In the genomic region with DNA sequence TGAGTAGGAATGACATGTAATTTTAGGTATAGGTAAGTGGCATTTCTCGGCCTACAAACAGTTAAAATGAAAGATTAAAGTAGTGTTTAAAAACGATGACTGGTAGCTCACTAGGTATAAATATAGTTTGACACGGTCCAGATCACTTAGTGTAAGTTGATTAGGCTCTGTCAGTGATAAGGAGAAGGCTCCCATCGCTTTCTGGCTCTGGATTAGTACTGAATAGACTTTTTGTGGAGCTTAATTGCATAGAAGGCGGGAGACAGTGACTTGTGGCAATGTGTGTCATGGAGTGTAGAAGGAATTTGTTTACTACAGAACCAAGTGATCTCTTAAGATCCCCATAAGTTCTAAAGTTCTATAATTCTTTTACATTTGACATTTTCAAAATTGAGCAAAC, we compare ENCODE assay signal across 17 cellular contexts. TPM values are rescaled to one million over a fixed set of nuclear protein-coding genes. Genes with fewer than 3 reads are reported as not detected.
A peak's percentile ranks its signal among the peaks of the same experiment; 100 is the strongest.
DNase-seq lines count a peak whose midpoint lies in the region; ATAC-seq lines count a peak whose summit lies in the region.
"Had no signal": no experiment of that assay in that cellular context is flagged by ENCODE, and none has a peak within 500 bp of the region (broad histone marks: within the 10 kb centered on the region; RNA-seq: fewer than 3 reads in every experiment).

No MANE protein-coding gene starts in this region.

- H3K27me3 ChIP-seq in esophagus (ENCODE audit: control insufficient read depth in 1 of 2, insufficient read depth in 2 of 2, low read length in 2 of 2) = no peaks in the 10 kb centered on the region
- H3K27me3 ChIP-seq: SJSA1, spleen had no signal

- 58 to 70% methylated on average over 5 of the region's 5 CpGs for WGBS in esophagus, 2 donors

- H3K4me1 Mint-ChIP-seq in activated CD4-positive, alpha-beta T cell treated with anti-CD3 and anti-CD28 coated beads for 36 hours = peaks cover 61% of the 10 kb centered on the region
- peaks cover 17% of the 10 kb centered on the region for H3K4me1 Mint-ChIP-seq in T-helper 17 cell

- no peaks in the 10 kb centered on the region for H3K9me3 Mint-ChIP-seq in activated CD4-positive, alpha-beta T cell treated with anti-CD3 and anti-CD28 coated beads for 36 hours (ENCODE audit: low read depth)
- H3K9me3 Mint-ChIP-seq: CD8-positive, alpha-beta memory T cell; IgD-negative memory B cell; stimulated activated naive CD8-positive, alpha-beta T cell treated with anti-CD3 and anti-CD28 coated beads, Interleukin-15, amount 100 ng/mL, for 72 hours had no signal

- H3K27ac ChIP-seq in esophagus (ENCODE audit: low read depth in 2 of 2, low read length in 1 of 2) = peak overlapping the region; percentile 90 to 91
- H3K27ac ChIP-seq: 22Rv1, SJSA1, spleen had no signal

- DNase-seq in activated CD4-positive, alpha-beta T cell treated with anti-CD3 and anti-CD28 coated beads for 36 hours = no peak
- DNase-seq in activated CD4-positive, alpha-beta T cell treated with anti-CD3 and anti-CD28 coated beads, Interleukin-2, amount 50 U/mL, for 4 hours = no peak
- DNase-seq in midbrain (lab: John Stamatoyannopoulos, UW) (peak; percentile 21), superior temporal gyrus (ENCODE audit: extremely low spot score) (peak; percentile 49), DMS153 treated with DMSO at 0.1 percent for 48 hours (lab: John Stamatoyannopoulos, UW; ENCODE audit: unreplicated experiment) (no peak), T-helper 17 cell (no peak)
- DNase-seq: CD8-positive, alpha-beta memory T cell; dermis blood vessel endothelial cell; EL; HCEC 1CT; spleen had no signal

- peaks cover 9 to 14% of the 10 kb centered on the region in 2 donors for H3K4me1 ChIP-seq in esophagus (ENCODE audit: control insufficient read depth in 2 of 2, insufficient read depth in 2 of 2, low read length in 1 of 2)

- no peak overlapping the region for H3K4me3 ChIP-seq in esophagus (ENCODE audit: low read depth in 1 of 2, low read length in 2 of 2)
- H3K4me3 ChIP-seq: SJSA1, spleen had no signal

- ATAC-seq in activated CD4-positive, alpha-beta T cell treated with anti-CD3 and anti-CD28 coated beads for 36 hours = no peak
- no peak for ATAC-seq in T-helper 17 cell
- no peak for ATAC-seq in HG02588 (IDR thresholded peaks at IDR 0.05; ENCODE audit: unreplicated experiment)
- ATAC-seq: stimulated activated naive CD8-positive, alpha-beta T cell treated with anti-CD3 and anti-CD28 coated beads, Interleukin-15, amount 100 ng/mL, for 72 hours had no signal

- no peak overlapping the region for H3K4me3 Mint-ChIP-seq in activated CD4-positive, alpha-beta T cell treated with anti-CD3 and anti-CD28 coated beads for 36 hours
- no peak overlapping the region for H3K4me3 Mint-ChIP-seq in T-helper 17 cell
- H3K4me3 Mint-ChIP-seq: IgD-negative memory B cell; stimulated activated naive CD8-positive, alpha-beta T cell treated with anti-CD3 and anti-CD28 coated beads, Interleukin-15, amount 100 ng/mL, for 72 hours had no signal

- peaks cover 8% of the 10 kb centered on the region for H3K36me3 Mint-ChIP-seq in activated CD4-positive, alpha-beta T cell treated with anti-CD3 and anti-CD28 coated beads for 36 hours (ENCODE audit: low read depth)
- H3K36me3 Mint-ChIP-seq in T-helper 17 cell (ENCODE audit: low read depth) = peaks cover 2% of the 10 kb centered on the region

- intact Hi-C loops in activated CD4-positive, alpha-beta T cell treated with anti-CD3 and anti-CD28 coated beads for 36 hours (cut with DNase I, micrococcal nuclease) = no loop called here

- H3K27ac Mint-ChIP-seq in activated CD4-positive, alpha-beta T cell treated with anti-CD3 and anti-CD28 coated beads for 36 hours = peak overlapping the region; percentile 30
- H3K27ac Mint-ChIP-seq in T-helper 17 cell = no peak overlapping the region
- H3K27ac Mint-ChIP-seq: IgD-negative memory B cell; stimulated activated naive CD8-positive, alpha-beta T cell treated with anti-CD3 and anti-CD28 coated beads, Interleukin-15, amount 100 ng/mL, for 72 hours had no signal

- CTCF ChIA-PET in activated CD4-positive, alpha-beta T cell treated with anti-CD3 and anti-CD28 coated beads for 36 hours (lab: Charles Lee) = interaction anchor here (0.8 to 1.0 kb wide), 2 partner anchors 75 to 153 kb away, joined by 3 read pairs; no protein-coding TSS in a partner anchor

- H3K36me3 ChIP-seq in esophagus (ENCODE audit: control insufficient read depth in 2 of 2, insufficient read depth in 2 of 2, low read length in 1 of 2) = peaks cover 0 to 4% of the 10 kb centered on the region in 2 donors

- POLR2A ChIA-PET in activated CD4-positive, alpha-beta T cell treated with anti-CD3 and anti-CD28 coated beads for 36 hours (lab: Charles Lee) = no interaction called here

- no peaks in the 10 kb centered on the region for H3K27me3 Mint-ChIP-seq in activated CD4-positive, alpha-beta T cell treated with anti-CD3 and anti-CD28 coated beads for 36 hours
- H3K27me3 Mint-ChIP-seq in T-helper 17 cell = no peaks in the 10 kb centered on the region
- H3K27me3 Mint-ChIP-seq: CD8-positive, alpha-beta memory T cell; IgD-negative memory B cell; stimulated activated naive CD8-positive, alpha-beta T cell treated with anti-CD3 and anti-CD28 coated beads, Interleukin-15, amount 100 ng/mL, for 72 hours had no signal

- H3K9me3 ChIP-seq in esophagus (ENCODE audit: control insufficient read depth in 2 of 2, insufficient read depth in 1 of 2, low read depth in 1 of 2, low read length in 1 of 2) = no peaks in the 10 kb centered on the region
- no peaks in the 10 kb centered on the region for H3K9me3 ChIP-seq in T-helper 17 cell (ENCODE audit: control insufficient read depth, low read length, poor library complexity, severe bottlenecking)
- H3K9me3 ChIP-seq: SJSA1, spleen had no signal

RNA-seq across cellular contexts. Expression of a gene that starts 6.7 kb away (rescaled TPM):
- total RNA-seq in activated CD4-positive, alpha-beta T cell treated with anti-CD3 and anti-CD28 coated beads for 36 hours = 10 to 100 TPM; 18.0 to 21.1 TPM
- polyA plus RNA-seq in esophagus = 10 to 100 TPM; 38.0 to 59.7 TPM
- total RNA-seq in T-helper 17 cell = 10 to 100 TPM; 28.6 to 53.1 TPM

RNA-seq across cellular contexts. Expression of a gene that starts 59.1 kb away (rescaled TPM):
- total RNA-seq in activated CD4-positive, alpha-beta T cell treated with anti-CD3 and anti-CD28 coated beads for 36 hours = 10 to 100 TPM; 34.3 to 41.5 TPM
- polyA plus RNA-seq in esophagus = 10 to 100 TPM; 26.4 to 38.5 TPM
- total RNA-seq in T-helper 17 cell = 10 to 100 TPM; 62.5 to 63.2 TPM

Comparison
In these comparisons a context has a peak if more than half of its experiments do, and no peak if none do; other contexts are left out.
1. DNase-seq: peak in midbrain (single experiment) and superior temporal gyrus (single experiment); none in activated CD4-positive, alpha-beta T cell treated with anti-CD3 and anti-CD28 coated beads for 36 hours (single experiment), activated CD4-positive, alpha-beta T cell treated with anti-CD3 and anti-CD28 coated beads, Interleukin-2, amount 50 U/mL, for 4 hours (0 of 2), DMS153 treated with DMSO at 0.1 percent for 48 hours (single experiment) and T-helper 17 cell (0 of 3).